In genomic region chr16:17951273-17951845, GRCh38 we compare ENCODE assay signal across 30 cellular contexts.
"Had no signal": no experiment of that assay in that cellular context is flagged by ENCODE, and none has a peak within 500 bp of the region (broad histone marks: within the 10 kb centered on the region; RNA-seq: fewer than 3 reads in every experiment).

No MANE protein-coding gene starts in this region.

- H3K4me1 ChIP-seq: psoas muscle, sigmoid colon, stomach, thyroid gland had no signal

- H3K27me3 ChIP-seq: adrenal gland, brain microvascular endothelial cell, sigmoid colon, thyroid gland, upper lobe of right lung had no signal

- DNase-seq: activated CD4-positive, alpha-beta T cell treated with anti-CD3 and anti-CD28 coated beads for 48 hours; activated CD4-positive, alpha-beta T cell treated with anti-CD3 and anti-CD28 coated beads, Interleukin-2, amount 50 U/mL, for 48 hours; activated CD8-positive, alpha-beta memory T cell treated with anti-CD3 and anti-CD28 coated beads for 24 hours; activated effector memory CD4-positive, alpha-beta T cell treated with Interleukin-2 at 50 U/mL for 16 hours; activated naive CD4-positive, alpha-beta T cell treated with Interleukin-2 at 50 U/mL for 16 hours; adrenal gland; aorta; brain microvascular endothelial cell; dorsolateral prefrontal cortex; effector memory CD4-positive, alpha-beta T cell; erythroblast; foreskin fibroblast; head of caudate nucleus; hippocampal formation; kidney; psoas muscle; sigmoid colon; stimulated activated CD4-positive, alpha-beta T cell treated with anti-CD3 and anti-CD28 coated beads, Interleukin-1b, Interleukin-23, amount 100 ng/mL, for 48 hours; stimulated activated CD4-positive, alpha-beta T cell treated with anti-CD3 and anti-CD28 coated beads, Interleukin-4, amount 100 ng/mL, for 4 hours; stimulated activated CD8-positive, alpha-beta memory T cell treated with anti-CD3 and anti-CD28 coated beads, Interleukin-4, amount 100 ng/mL, for 48 hours; stomach; T-helper 17 cell; T1000; thyroid gland; upper lobe of right lung; WERI-Rb-1 had no signal

- H3K4me3 ChIP-seq: adrenal gland, coronary artery, dorsolateral prefrontal cortex, psoas muscle, sigmoid colon, smooth muscle cell, stomach, thyroid gland, upper lobe of right lung had no signal

- H3K36me3 ChIP-seq: adrenal gland, brain microvascular endothelial cell, sigmoid colon, stomach, thyroid gland, upper lobe of right lung, WERI-Rb-1 had no signal

- H3K9me3 ChIP-seq: adrenal gland, psoas muscle, sigmoid colon, stomach, thyroid gland, upper lobe of right lung had no signal

- ATAC-seq: activated CD4-positive, CD25-positive, alpha-beta regulatory T cell treated with anti-CD3 and anti-CD28 coated beads, Interleukin-2, amount 50 U/mL, for 24 hours; psoas muscle; stimulated activated memory B cell treated with anti-CD40 and anti-IgM and Interleukin-4, amounts not matched to agents 10 μg/mL and 1 μg/mL and 100 μg/mL, for 72 hours; T-helper 17 cell; upper lobe of right lung had no signal
